ENCODE assay signal across 15 cellular contexts in genomic region chr6:148002067-148002466, GRCh38.
DNase-seq lines count a peak whose midpoint lies in the region; FAIRE-seq and TF ChIP-seq lines count a peak whose summit lies in the region.
"Had no signal": no experiment of that assay in that cellular context is flagged by ENCODE, and none has a peak within 500 bp of the region (broad histone marks: within the 10 kb centered on the region; RNA-seq: fewer than 3 reads in every experiment).

No MANE protein-coding gene starts in this region.

- H3K4me2 ChIP-seq in hepatocyte (peak overlapping the region; percentile 31), skeletal muscle satellite cell (ENCODE audit: low read length) (peak overlapping the region; percentile 65)

- H3K4me3 ChIP-seq in SJCRH30 = peak overlapping the region; percentile 40
- H3K4me3 ChIP-seq in hepatocyte = no peak overlapping the region
- H3K4me3 ChIP-seq in skeletal muscle satellite cell (ENCODE audit: low read length) = peak overlapping the region; percentile 50
- H3K4me3 ChIP-seq: Peyer's patch, SK-N-MC had no signal

- H4K20me1 ChIP-seq in hepatocyte (ENCODE audit: insufficient read depth, poor library complexity, severe bottlenecking) = no peaks in the 10 kb centered on the region

- H3K79me2 ChIP-seq in hepatocyte = no peaks in the 10 kb centered on the region

- WGBS in hepatocyte (ENCODE audit: low lambda C conversion rate, missing lambda C conversion rate) = 53% methylated on average over 5 of the region's 5 CpGs

- no peak overlapping the region for H3K9ac ChIP-seq in skeletal muscle satellite cell (ENCODE audit: low read depth, low read length)

- no peak for TF ChIP-seq CTCF in hepatocyte (IDR thresholded peaks at IDR 0.05; ENCODE audit: poor library complexity)

- H3K9me2 ChIP-seq in hepatocyte (replicated peaks; ENCODE audit: insufficient read depth) = no peaks in the 10 kb centered on the region

- H3K36me3 ChIP-seq in SJCRH30 = no peaks in the 10 kb centered on the region
- H3K36me3 ChIP-seq in hepatocyte (replicated peaks; ENCODE audit: insufficient read depth, low read depth) = no peaks in the 10 kb centered on the region
- H3K36me3 ChIP-seq in skeletal muscle satellite cell (ENCODE audit: insufficient read depth, low read length) = no peaks in the 10 kb centered on the region
- H3K36me3 ChIP-seq: Peyer's patch had no signal

- H3K27ac ChIP-seq in SJCRH30 (peak overlapping the region; percentile 51), hepatocyte (no peak overlapping the region)
- H3K27ac ChIP-seq: Peyer's patch, SK-N-MC had no signal

- H3K9me3 ChIP-seq in SJCRH30 (replicated peaks) = peaks cover 6% of the 10 kb centered on the region; the same call in 1 of the 2 replicates
- no peaks in the 10 kb centered on the region for H3K9me3 ChIP-seq in hepatocyte (ENCODE audit: low read depth)
- H3K9me3 ChIP-seq in skeletal muscle satellite cell (replicated peaks; ENCODE audit: low read length) = no peaks in the 10 kb centered on the region
- H3K9me3 ChIP-seq: Peyer's patch had no signal

- no peak for TF ChIP-seq POLR2A in GM12891 (IDR thresholded peaks at IDR 0.05; ENCODE audit: low read depth, low read length)

- no peak for DNase-seq in HTR-8/SVneo (ENCODE audit: insufficient read length, low spot score)
- DNase-seq in SJCRH30 = peak; percentile 43 to 62
- no peak for DNase-seq in hepatocyte (ENCODE audit: low spot score)
- no peak for DNase-seq in midbrain (lab: John Stamatoyannopoulos, UW)
- DNase-seq in GM12891 (ENCODE audit: insufficient read length, low spot score) = no peak
- DNase-seq in NCI-H774 (lab: John Stamatoyannopoulos, UW) = no peak
- DNase-seq: ACHN; Calu3; CD4-positive, alpha-beta T cell; DMS53; H7; NCI-H1930; Peyer's patch had no signal

- peaks cover 18% of the 10 kb centered on the region for H3K4me1 ChIP-seq in SJCRH30
- no peaks in the 10 kb centered on the region for H3K4me1 ChIP-seq in hepatocyte (ENCODE audit: insufficient read depth)
- no peaks in the 10 kb centered on the region for H3K4me1 ChIP-seq in skeletal muscle satellite cell (ENCODE audit: control insufficient read depth, insufficient read depth, low read length)
- H3K4me1 ChIP-seq: Peyer's patch had no signal

- FAIRE-seq in HTR-8/SVneo (lab: Jason Lieb, UNC) (peak; percentile 40), GM12891 (lab: Jason Lieb, UNC) (no peak)

- H3K27me3 ChIP-seq in SJCRH30 (no peaks in the 10 kb centered on the region), hepatocyte (no peaks in the 10 kb centered on the region), skeletal muscle satellite cell (ENCODE audit: control insufficient read depth, insufficient read depth, low read length) (no peaks in the 10 kb centered on the region)
- H3K27me3 ChIP-seq: Peyer's patch had no signal

- no peak overlapping the region for H2AFZ ChIP-seq in hepatocyte

TF ChIP-seq in GM12891, 5 proteins besides CTCF, POLR2A, EP300 and RAD21:
- TF ChIP-seq POU2F2 (IDR thresholded peaks at IDR 0.05; ENCODE audit: low read depth, low read length) = no peak
- no peak for TF ChIP-seq TAF1 (IDR thresholded peaks at IDR 0.05; ENCODE audit: low read depth, low read length)
- no peak for TF ChIP-seq PAX5 (IDR thresholded peaks at IDR 0.05; ENCODE audit: insufficient read depth, low read length, severe bottlenecking)
- TF ChIP-seq POLR2AphosphoS5 (IDR thresholded peaks at IDR 0.05; ENCODE audit: low read depth, low read length) = no peak
- no peak for TF ChIP-seq SPI1 (IDR thresholded peaks at IDR 0.05; ENCODE audit: low read depth, low read length)

Comparison
In these comparisons a context has a peak if more than half of its experiments do, and no peak if none do; other contexts are left out.
1. DNase-seq: peak in SJCRH30 (2 of 2); none in HTR-8/SVneo (single experiment), hepatocyte (single experiment), midbrain (single experiment), GM12891 (single experiment) and NCI-H774 (single experiment).